Comparison of ENCODE assay signal across 24 cellular contexts in genomic region chr4:73979407-73979806, GRCh38. TPM values are rescaled to one million over a fixed set of nuclear protein-coding genes. Genes with fewer than 3 reads are reported as not detected.
"Had no signal": no experiment of that assay in that cellular context is flagged by ENCODE, and none has a peak within 500 bp of the region (broad histone marks: within the 10 kb centered on the region; RNA-seq: fewer than 3 reads in every experiment).

No MANE protein-coding gene starts in this region.

- H3K4me1 Mint-ChIP-seq: activated CD4-positive, alpha-beta T cell treated with anti-CD3 and anti-CD28 coated beads, Interleukin-2, amount 10 ng/mL, durations not matched to agents 24 days and 14 days; activated naive CD8-positive, alpha-beta T cell treated with anti-CD3 and anti-CD28 coated beads for 36 hours; activated T-helper 17 cell treated with anti-CD3 and anti-CD28 coated beads, Interleukin-2, amount 50 U/mL, for 72 hours; brain; immature natural killer cell had no signal

- H3K4me1 ChIP-seq: colonic mucosa, transverse colon, uterus had no signal

- H3K36me3 Mint-ChIP-seq: activated naive CD8-positive, alpha-beta T cell treated with anti-CD3 and anti-CD28 coated beads for 36 hours; brain; immature natural killer cell; natural killer cell treated with Interleukin-12 subunit alpha and Interleukin-12 subunit beta and Interleukin-15 and Interleukin-18, amount 100 ng/mL, for 72 hours had no signal

- ATAC-seq: activated CD8-positive, alpha-beta T cell treated with anti-CD3 and anti-CD28 coated beads for 36 hours; activated T-helper 17 cell treated with anti-CD3 and anti-CD28 coated beads, Interleukin-2, amount 50 U/mL, for 72 hours; esophagus mucosa; gastroesophageal sphincter; heart left ventricle; natural killer cell treated with Interleukin-12 subunit alpha and Interleukin-12 subunit beta and Interleukin-15 and Interleukin-18, amount 100 ng/mL, for 72 hours had no signal

- H3K27ac ChIP-seq: colonic mucosa, gastroesophageal sphincter, heart left ventricle, transverse colon, uterus had no signal

- H3K27me3 ChIP-seq: colonic mucosa, transverse colon, uterus had no signal

- H3K9me3 ChIP-seq: colonic mucosa, transverse colon, uterus had no signal

- H3K27ac Mint-ChIP-seq: activated CD4-positive, alpha-beta T cell treated with anti-CD3 and anti-CD28 coated beads, Interleukin-2, amount 10 ng/mL, durations not matched to agents 24 days and 14 days; activated CD8-positive, alpha-beta T cell treated with anti-CD3 and anti-CD28 coated beads for 36 hours; activated naive CD8-positive, alpha-beta T cell treated with anti-CD3 and anti-CD28 coated beads for 36 hours; activated T-helper 17 cell treated with anti-CD3 and anti-CD28 coated beads, Interleukin-2, amount 50 U/mL, for 72 hours; brain; immature natural killer cell; natural killer cell treated with Interleukin-12 subunit alpha and Interleukin-12 subunit beta and Interleukin-15 and Interleukin-18, amount 100 ng/mL, for 72 hours; stimulated activated naive CD8-positive, alpha-beta T cell treated with anti-CD3 and anti-CD28 coated beads, Interleukin-15, Interleukin-2, amounts not matched to agents 100 ng/mL and 50 ng/mL, for 24 hours had no signal

- H3K4me3 ChIP-seq: colonic mucosa, gastroesophageal sphincter, heart left ventricle, transverse colon, uterus had no signal

- DNase-seq: activated CD4-positive, alpha-beta T cell treated with anti-CD3 and anti-CD28 coated beads, Interleukin-2, amount 10 ng/mL, durations not matched to agents 24 days and 14 days; activated CD8-positive, alpha-beta T cell treated with anti-CD3 and anti-CD28 coated beads for 36 hours; activated naive CD4-positive, alpha-beta T cell; activated naive CD8-positive, alpha-beta T cell treated with anti-CD3 and anti-CD28 coated beads for 36 hours; activated T-cell treated with anti-CD3 and anti-CD28 coated beads, Interleukin-2, amount 50 U/mL, for 1 hour; amygdala; central memory CD4-positive, alpha-beta T cell; colonic mucosa; heart left ventricle; immature natural killer cell; mesendoderm; stimulated activated CD4-positive, alpha-beta T cell treated with anti-CD3 and anti-CD28 coated beads, Interleukin-2, amount 100 ng/mL, for 48 hours; T-helper 1 cell; T-helper 9 cell; transverse colon; uterus had no signal

- H3K4me3 Mint-ChIP-seq: activated CD4-positive, alpha-beta T cell treated with anti-CD3 and anti-CD28 coated beads, Interleukin-2, amount 10 ng/mL, durations not matched to agents 24 days and 14 days; activated CD8-positive, alpha-beta T cell treated with anti-CD3 and anti-CD28 coated beads for 36 hours; activated naive CD8-positive, alpha-beta T cell treated with anti-CD3 and anti-CD28 coated beads for 36 hours; activated T-helper 17 cell treated with anti-CD3 and anti-CD28 coated beads, Interleukin-2, amount 50 U/mL, for 72 hours; brain; immature natural killer cell; natural killer cell treated with Interleukin-12 subunit alpha and Interleukin-12 subunit beta and Interleukin-15 and Interleukin-18, amount 100 ng/mL, for 72 hours; stimulated activated naive CD8-positive, alpha-beta T cell treated with anti-CD3 and anti-CD28 coated beads, Interleukin-15, Interleukin-2, amounts not matched to agents 100 ng/mL and 50 ng/mL, for 24 hours had no signal

- H3K36me3 ChIP-seq: colonic mucosa, gastroesophageal sphincter, heart left ventricle, transverse colon, uterus had no signal

RNA-seq across cellular contexts. Expression of gene PF4, which starts 2.4 kb away (rescaled TPM):
- total RNA-seq: activated CD4-positive, alpha-beta T cell treated with anti-CD3 and anti-CD28 coated beads, Interleukin-2, amount 10 ng/mL, durations not matched to agents 24 days and 14 days; activated CD8-positive, alpha-beta T cell treated with anti-CD3 and anti-CD28 coated beads for 36 hours; activated naive CD8-positive, alpha-beta T cell treated with anti-CD3 and anti-CD28 coated beads for 36 hours; activated T-helper 17 cell treated with anti-CD3 and anti-CD28 coated beads, Interleukin-2, amount 50 U/mL, for 72 hours; esophagus mucosa; gastroesophageal sphincter; lower leg skin; natural killer cell treated with Interleukin-12 subunit alpha and Interleukin-12 subunit beta and Interleukin-15 and Interleukin-18, amount 100 ng/mL, for 72 hours; transverse colon; uterus had no signal

RNA-seq across cellular contexts. Expression of gene PPBP, which starts 8.6 kb away (rescaled TPM):
- total RNA-seq: activated CD4-positive, alpha-beta T cell treated with anti-CD3 and anti-CD28 coated beads, Interleukin-2, amount 10 ng/mL, durations not matched to agents 24 days and 14 days; activated CD8-positive, alpha-beta T cell treated with anti-CD3 and anti-CD28 coated beads for 36 hours; activated naive CD8-positive, alpha-beta T cell treated with anti-CD3 and anti-CD28 coated beads for 36 hours; activated T-helper 17 cell treated with anti-CD3 and anti-CD28 coated beads, Interleukin-2, amount 50 U/mL, for 72 hours; colonic mucosa; gastroesophageal sphincter; natural killer cell treated with Interleukin-12 subunit alpha and Interleukin-12 subunit beta and Interleukin-15 and Interleukin-18, amount 100 ng/mL, for 72 hours; transverse colon had no signal

RNA-seq across cellular contexts. Expression of gene CXCL5, which starts 19.1 kb away (rescaled TPM):
- total RNA-seq: activated CD4-positive, alpha-beta T cell treated with anti-CD3 and anti-CD28 coated beads, Interleukin-2, amount 10 ng/mL, durations not matched to agents 24 days and 14 days; activated CD8-positive, alpha-beta T cell treated with anti-CD3 and anti-CD28 coated beads for 36 hours; activated naive CD8-positive, alpha-beta T cell treated with anti-CD3 and anti-CD28 coated beads for 36 hours; activated T-helper 17 cell treated with anti-CD3 and anti-CD28 coated beads, Interleukin-2, amount 50 U/mL, for 72 hours; lower leg skin; natural killer cell treated with Interleukin-12 subunit alpha and Interleukin-12 subunit beta and Interleukin-15 and Interleukin-18, amount 100 ng/mL, for 72 hours; uterus had no signal

RNA-seq across cellular contexts. Expression of gene CXCL3, which starts 59.1 kb away (rescaled TPM):
- total RNA-seq: activated CD4-positive, alpha-beta T cell treated with anti-CD3 and anti-CD28 coated beads, Interleukin-2, amount 10 ng/mL, durations not matched to agents 24 days and 14 days; activated CD8-positive, alpha-beta T cell treated with anti-CD3 and anti-CD28 coated beads for 36 hours; activated naive CD8-positive, alpha-beta T cell treated with anti-CD3 and anti-CD28 coated beads for 36 hours; activated T-helper 17 cell treated with anti-CD3 and anti-CD28 coated beads, Interleukin-2, amount 50 U/mL, for 72 hours; natural killer cell treated with Interleukin-12 subunit alpha and Interleukin-12 subunit beta and Interleukin-15 and Interleukin-18, amount 100 ng/mL, for 72 hours; skeletal muscle tissue had no signal
- polyA plus RNA-seq: immature natural killer cell had no signal
